16 cellular contexts compared by ENCODE assay signal in the genomic region with DNA sequence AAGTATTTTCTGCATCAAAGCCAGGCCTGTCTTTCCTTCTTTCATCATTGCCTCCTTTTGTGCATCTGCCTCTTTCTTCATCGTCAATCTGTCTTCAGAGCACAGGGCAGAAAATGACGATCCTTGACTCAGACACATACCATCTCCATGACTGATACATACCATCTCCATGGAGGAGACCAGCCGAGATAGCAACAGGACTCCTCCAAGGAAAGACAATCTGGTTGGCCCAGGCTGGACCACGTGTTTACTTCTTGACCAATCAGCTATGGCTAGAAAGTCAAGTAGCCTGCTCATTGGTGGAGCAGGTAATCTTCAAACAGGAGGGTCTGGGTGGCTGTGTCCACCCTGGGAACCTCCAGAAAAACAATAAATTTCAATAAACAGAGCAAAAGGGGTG.
DNase-seq lines count a peak whose midpoint lies in the region; ATAC-seq, FAIRE-seq and TF ChIP-seq lines count a peak whose summit lies in the region.
"Had no signal": no experiment of that assay in that cellular context is flagged by ENCODE, and none has a peak within 500 bp of the region (broad histone marks: within the 10 kb centered on the region; RNA-seq: fewer than 3 reads in every experiment).

No MANE protein-coding gene starts in this region.

- TF ChIP-seq CTCF in AG09309 (IDR thresholded peaks at IDR 0.05; ENCODE audit: control insufficient read depth, insufficient read depth, low read depth, low read length, missing control alignments) (no peak), HepG2 (CRISPR knock-in tag; IDR thresholded peaks at IDR 0.05) (no peak)

- no peak overlapping the region for H3K9ac ChIP-seq in HepG2 (ENCODE audit: insufficient read depth, low read depth, low read length)
- H3K9ac ChIP-seq: BLaER1 had no signal

- peaks cover 25% of the 10 kb centered on the region for H3K4me1 ChIP-seq in HepG2 (ENCODE audit: insufficient read depth, low read length)
- H3K4me1 ChIP-seq: Peyer's patch had no signal

- H2AFZ ChIP-seq in HepG2 (ENCODE audit: low read length): no peak overlapping the region

- CTCF ChIA-PET in HepG2 (lab: Yijun Ruan, JAX; ENCODE audit: low intra/inter-chr PET ratio, low total read pairs): no interaction called here

- no peak for FAIRE-seq in HepG2 (lab: Jason Lieb, UNC)
- FAIRE-seq: GM18507 had no signal

- H3K4me2 ChIP-seq in HepG2 (ENCODE audit: low read depth, low read length): no peak overlapping the region
- H3K4me2 ChIP-seq: BLaER1 had no signal

- H3K79me2 ChIP-seq in HepG2 (ENCODE audit: insufficient read depth, low read length): no peaks in the 10 kb centered on the region

- H3K9me3 ChIP-seq in HepG2 (ENCODE audit: low read length): no peaks in the 10 kb centered on the region
- H3K9me3 ChIP-seq: BLaER1, Peyer's patch had no signal

- H3K36me3 ChIP-seq in HepG2 (replicated peaks in 1 of 2; ENCODE audit: control insufficient read depth in 1 of 2, insufficient read depth in 2 of 2, low read length in 2 of 2): no peaks in the 10 kb centered on the region
- H3K36me3 ChIP-seq: BLaER1, Peyer's patch had no signal

- no peaks in the 10 kb centered on the region for H4K20me1 ChIP-seq in HepG2 (ENCODE audit: insufficient read depth, low read length)
- H4K20me1 ChIP-seq: BLaER1 had no signal

- no peaks in the 10 kb centered on the region for H3K27me3 ChIP-seq in HepG2 (ENCODE audit: control insufficient read depth in 1 of 2, insufficient read depth in 2 of 2, low read length in 2 of 2)
- H3K27me3 ChIP-seq: BLaER1, Peyer's patch had no signal

- no peak for ATAC-seq in HepG2
- no peak for ATAC-seq in GM21529 (IDR thresholded peaks at IDR 0.05; ENCODE audit: unreplicated experiment)
- no peak for ATAC-seq in sciatic nerve

- 48% methylated on average over 4 of the region's 4 CpGs for WGBS in HepG2 (ENCODE audit: low lambda C conversion rate)

- DNase-seq in AG09309 (ENCODE audit: low read depth) (peak; percentile 18), HS-5 (ENCODE audit: low read depth) (peak; percentile 88), astrocyte of the hippocampus (ENCODE audit: low read depth, low spot score) (peak; percentile 31), HepG2 (ENCODE audit: low spot score) (peak; percentile 52), HPDE6-E6E7 (ENCODE audit: extremely low spot score) (no peak), ecto neural progenitor cell (ENCODE audit: low spot score) (no peak), sciatic nerve (ENCODE audit: low spot score) (no peak)
- DNase-seq: activated gamma-delta T cell treated with Interleukin-2 at 50 U/mL for 16 hours, H7, NCI-H1417, NCI-H510A treated with DMSO at 0.1 percent for 48 hours, Peyer's patch, T-helper 9 cell had no signal

- TF ChIP-seq RAD21 in HepG2 (CRISPR knock-in tag; IDR thresholded peaks at IDR 0.05): no peak

- intact Hi-C loops in HepG2 (cut with micrococcal nuclease; ENCODE audit: unreplicated experiment) (no loop called here), sciatic nerve (cut with DNase I) (no loop called here)

- no peak overlapping the region for H3K4me3 ChIP-seq in AG09309 (ENCODE audit: control insufficient read depth, low read depth, low read length)
- H3K4me3 ChIP-seq in HepG2 (replicated peaks in 1 of 3; ENCODE audit: insufficient read depth in 1 of 3, low read depth in 2 of 3, low read length in 3 of 3): no peak overlapping the region
- H3K4me3 ChIP-seq: BLaER1, Peyer's patch had no signal

- TF ChIP-seq POLR2A in HepG2 (IDR thresholded peaks at IDR 0.05; ENCODE audit: insufficient read depth in 1 of 2, low read depth in 2 of 2, low read length in 2 of 2): no peak

- POLR2A ChIA-PET in HepG2 (lab: Yijun Ruan, JAX): interaction anchor here (0.6 to 1.9 kb wide), 4 partner anchors 15 to 26 kb away, joined by 4 to 11 read pairs (median 8); no protein-coding TSS in a partner anchor

- in situ Hi-C loops in HepG2 (cut with HindIII; ENCODE audit: extremely low pct_ligation_motif_present, low pct_unique_long_range_greater_than_20kb): no loop called here

- H3K27ac ChIP-seq in HepG2 (ENCODE audit: extremely low read length, insufficient read depth, low read length): no peak overlapping the region
- H3K27ac ChIP-seq: BLaER1, Peyer's patch had no signal

- TF ChIP-seq EP300 in HepG2 (IDR thresholded peaks at IDR 0.05; ENCODE audit: low read depth in 2 of 2, low read length in 2 of 2) (no peak), HepG2 (CRISPR knock-in tag; IDR thresholded peaks at IDR 0.05; ENCODE audit: borderline replicate concordance) (no peak)

- BruUV-seq in HepG2 (replicated peaks; lab: Mats Ljungman, UMichigan): no TSS peak

TF ChIP-seq in HepG2, 621 proteins besides CTCF, POLR2A, EP300 and RAD21 (continues in another document):
- TF ChIP-seq NFYC (CRISPR knock-in tag; IDR thresholded peaks at IDR 0.05): peak; percentile 66
- TF ChIP-seq, protein P1, sequence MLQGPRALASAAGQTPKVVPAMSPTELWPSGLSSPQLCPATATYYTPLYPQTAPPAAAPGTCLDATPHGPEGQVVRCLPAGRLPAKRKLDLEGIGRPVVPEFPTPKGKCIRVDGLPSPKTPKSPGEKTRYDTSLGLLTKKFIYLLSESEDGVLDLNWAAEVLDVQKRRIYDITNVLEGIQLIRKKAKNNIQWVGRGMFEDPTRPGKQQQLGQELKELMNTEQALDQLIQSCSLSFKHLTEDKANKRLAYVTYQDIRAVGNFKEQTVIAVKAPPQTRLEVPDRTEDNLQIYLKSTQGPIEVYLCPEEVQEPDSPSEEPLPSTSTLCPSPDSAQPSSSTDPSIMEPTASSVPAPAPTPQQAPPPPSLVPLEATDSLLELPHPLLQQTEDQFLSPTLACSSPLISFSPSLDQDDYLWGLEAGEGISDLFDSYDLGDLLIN (CRISPR knock-in tag; IDR thresholded peaks at IDR 0.05; ENCODE audit: borderline replicate concordance): no peak
- TF ChIP-seq ZNF232 (CRISPR knock-in tag; IDR thresholded peaks at IDR 0.05; ENCODE audit: borderline replicate concordance): no peak
- TF ChIP-seq, protein P2, sequence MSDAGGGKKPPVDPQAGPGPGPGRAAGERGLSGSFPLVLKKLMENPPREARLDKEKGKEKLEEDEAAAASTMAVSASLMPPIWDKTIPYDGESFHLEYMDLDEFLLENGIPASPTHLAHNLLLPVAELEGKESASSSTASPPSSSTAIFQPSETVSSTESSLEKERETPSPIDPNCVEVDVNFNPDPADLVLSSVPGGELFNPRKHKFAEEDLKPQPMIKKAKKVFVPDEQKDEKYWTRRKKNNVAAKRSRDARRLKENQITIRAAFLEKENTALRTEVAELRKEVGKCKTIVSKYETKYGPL (CRISPR knock-in tag; IDR thresholded peaks at IDR 0.05): no peak
- TF ChIP-seq NR2F2 (IDR thresholded peaks at IDR 0.05; ENCODE audit: borderline replicate concordance, low read depth): no peak
- TF ChIP-seq KAT8 (CRISPR knock-in tag; IDR thresholded peaks at IDR 0.05): no peak
- TF ChIP-seq FIP1L1 (IDR thresholded peaks at IDR 0.05; ENCODE audit: borderline replicate concordance, insufficient read depth, low read depth, low read length): no peak
- TF ChIP-seq, protein P3, sequence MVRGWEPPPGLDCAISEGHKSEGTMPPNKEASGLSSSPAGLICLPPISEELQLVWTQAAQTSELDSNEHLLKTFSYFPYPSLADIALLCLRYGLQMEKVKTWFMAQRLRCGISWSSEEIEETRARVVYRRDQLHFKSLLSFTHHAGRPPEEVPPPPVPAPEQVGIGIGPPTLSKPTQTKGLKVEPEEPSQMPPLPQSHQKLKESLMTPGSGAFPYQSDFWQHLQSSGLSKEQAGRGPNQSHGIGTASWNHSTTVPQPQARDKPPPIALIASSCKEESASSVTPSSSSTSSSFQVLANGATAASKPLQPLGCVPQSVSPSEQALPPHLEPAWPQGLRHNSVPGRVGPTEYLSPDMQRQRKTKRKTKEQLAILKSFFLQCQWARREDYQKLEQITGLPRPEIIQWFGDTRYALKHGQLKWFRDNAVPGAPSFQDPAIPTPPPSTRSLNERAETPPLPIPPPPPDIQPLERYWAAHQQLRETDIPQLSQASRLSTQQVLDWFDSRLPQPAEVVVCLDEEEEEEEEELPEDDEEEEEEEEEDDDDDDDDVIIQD (CRISPR knock-in tag; IDR thresholded peaks at IDR 0.05; ENCODE audit: low read depth): no peak; the same call in 1 of the 2 replicates
- TF ChIP-seq NFYB (CRISPR knock-in tag; IDR thresholded peaks at IDR 0.05): peak; percentile 44
- TF ChIP-seq, protein P4, sequence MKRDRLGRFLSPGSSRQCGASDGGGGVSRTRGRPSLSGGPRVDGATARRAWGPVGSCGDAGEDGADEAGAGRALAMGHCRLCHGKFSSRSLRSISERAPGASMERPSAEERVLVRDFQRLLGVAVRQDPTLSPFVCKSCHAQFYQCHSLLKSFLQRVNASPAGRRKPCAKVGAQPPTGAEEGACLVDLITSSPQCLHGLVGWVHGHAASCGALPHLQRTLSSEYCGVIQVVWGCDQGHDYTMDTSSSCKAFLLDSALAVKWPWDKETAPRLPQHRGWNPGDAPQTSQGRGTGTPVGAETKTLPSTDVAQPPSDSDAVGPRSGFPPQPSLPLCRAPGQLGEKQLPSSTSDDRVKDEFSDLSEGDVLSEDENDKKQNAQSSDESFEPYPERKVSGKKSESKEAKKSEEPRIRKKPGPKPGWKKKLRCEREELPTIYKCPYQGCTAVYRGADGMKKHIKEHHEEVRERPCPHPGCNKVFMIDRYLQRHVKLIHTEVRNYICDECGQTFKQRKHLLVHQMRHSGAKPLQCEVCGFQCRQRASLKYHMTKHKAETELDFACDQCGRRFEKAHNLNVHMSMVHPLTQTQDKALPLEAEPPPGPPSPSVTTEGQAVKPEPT (CRISPR knock-in tag; IDR thresholded peaks at IDR 0.05; ENCODE audit: low read depth): no peak
- TF ChIP-seq EEA1 (CRISPR knock-in tag; IDR thresholded peaks at IDR 0.05; ENCODE audit: borderline replicate concordance): no peak
- TF ChIP-seq, protein P5, sequence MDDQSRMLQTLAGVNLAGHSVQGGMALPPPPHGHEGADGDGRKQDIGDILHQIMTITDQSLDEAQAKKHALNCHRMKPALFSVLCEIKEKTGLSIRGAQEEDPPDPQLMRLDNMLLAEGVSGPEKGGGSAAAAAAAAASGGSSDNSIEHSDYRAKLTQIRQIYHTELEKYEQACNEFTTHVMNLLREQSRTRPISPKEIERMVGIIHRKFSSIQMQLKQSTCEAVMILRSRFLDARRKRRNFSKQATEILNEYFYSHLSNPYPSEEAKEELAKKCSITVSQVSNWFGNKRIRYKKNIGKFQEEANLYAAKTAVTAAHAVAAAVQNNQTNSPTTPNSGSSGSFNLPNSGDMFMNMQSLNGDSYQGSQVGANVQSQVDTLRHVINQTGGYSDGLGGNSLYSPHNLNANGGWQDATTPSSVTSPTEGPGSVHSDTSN (CRISPR knock-in tag; IDR thresholded peaks at IDR 0.05; ENCODE audit: borderline replicate concordance): no peak
- TF ChIP-seq ZNF160 (CRISPR knock-in tag; IDR thresholded peaks at IDR 0.05): no peak

Comparison
In these comparisons a context has a peak if more than half of its experiments do, and no peak if none do; other contexts are left out.
1. DNase-seq: peak in AG09309 (single experiment), HS-5 (single experiment), astrocyte of the hippocampus (single experiment) and HepG2 (single experiment); none in HPDE6-E6E7 (single experiment), ecto neural progenitor cell (single experiment) and sciatic nerve (single experiment).